ENCODE assay signal across 8 cellular contexts in the genomic region with DNA sequence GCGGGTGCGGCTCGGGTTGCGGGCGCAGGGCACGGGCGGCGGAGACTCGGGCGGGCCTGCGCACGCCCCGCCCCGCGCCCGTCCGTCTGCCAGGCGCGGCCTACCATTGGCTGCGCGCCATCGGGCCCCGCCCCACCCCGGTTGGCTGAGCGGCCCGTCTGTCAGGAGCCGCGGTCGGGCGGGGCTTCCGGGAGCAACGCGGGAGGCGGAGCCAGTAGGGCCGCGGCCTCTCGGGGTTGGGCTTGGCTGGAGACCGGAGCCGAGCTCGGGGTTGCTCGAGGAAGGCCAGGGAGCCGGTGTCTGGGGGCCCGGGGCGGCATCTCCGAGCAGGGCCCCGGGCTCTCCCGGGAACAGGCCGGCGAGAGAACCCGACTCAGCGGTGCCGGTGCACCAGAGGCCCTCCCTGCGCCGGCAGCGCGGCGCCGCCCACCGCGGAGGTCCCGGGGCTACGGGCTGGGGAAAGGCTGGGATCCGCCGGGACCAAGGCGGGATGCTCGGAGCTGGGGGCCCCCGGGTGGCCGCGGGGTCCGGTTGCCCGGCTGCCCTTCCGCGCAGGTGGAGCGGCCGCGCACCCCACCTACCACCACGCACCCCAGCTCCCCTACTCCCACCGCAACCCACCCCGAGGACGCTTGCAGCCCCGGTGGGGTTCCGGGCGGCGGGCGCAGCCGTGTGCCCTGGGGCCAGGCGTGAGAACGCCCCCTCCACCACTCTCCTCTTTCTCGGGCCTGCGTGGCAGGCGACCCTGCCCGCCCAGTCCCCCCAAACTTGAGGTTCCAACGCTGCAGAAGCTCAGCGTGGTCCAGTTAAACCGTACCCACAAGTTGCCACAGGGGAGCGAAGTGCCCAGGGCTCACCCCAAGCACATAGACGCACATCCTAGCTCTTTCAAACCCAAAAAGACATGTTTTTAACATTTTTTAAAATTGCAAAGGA. TPM values are rescaled to one million over a fixed set of nuclear protein-coding genes. Genes with fewer than 3 reads are reported as not detected.
DNase-seq lines count a peak whose midpoint lies in the region; ATAC-seq and TF ChIP-seq lines count a peak whose summit lies in the region.

A gene (minus strand): TSS at position 58 of the 936 bp plus-strand sequence.

- H3K4me1 Mint-ChIP-seq in activated B cell treated with CpG ODN at 0.5 μM for 24 hours: peaks cover 26% of the 10 kb centered on the region

- TF ChIP-seq CTCF in activated B cell treated with CpG ODN at 0.5 μM for 24 hours (IDR thresholded peaks at IDR 0.05) (no peak), cardiac fibroblast (IDR thresholded peaks at IDR 0.05; ENCODE audit: low read depth, low read length) (no peak)

- no peaks in the 10 kb centered on the region for H3K27me3 Mint-ChIP-seq in activated B cell treated with CpG ODN at 0.5 μM for 24 hours

- CTCF ChIA-PET in activated B cell treated with CpG ODN at 0.5 μM for 24 hours (lab: Charles Lee): interaction anchor here (1.6 kb wide), 1 partner anchor 17 kb away, joined by 7 read pairs; no protein-coding TSS in a partner anchor

- H3K4me3 ChIP-seq in cardiac fibroblast (replicated peaks in 1 of 2; ENCODE audit: low read depth in 2 of 2, low read length in 2 of 2): peak within 1 kb of the TSS; percentile 80

- intact Hi-C loops in activated B cell treated with CpG ODN at 0.5 μM for 24 hours (cut with micrococcal nuclease): loop anchor here (1.0 to 10.0 kb wide), 7 partner anchors 33 to 379 kb away; a partner anchor contains a TSS

- in situ Hi-C loops in ACHN (cut with HindIII; ENCODE audit: low pct_ligation_motif_present, low pct_unique_long_range_greater_than_20kb, low sequenced_read_pairs): no loop called here

- DNase-seq in ACHN: peak; percentile 91
- peak; percentile 94 for DNase-seq in NCI-H2227 treated with DMSO at 0.1 percent for 48 hours (lab: John Stamatoyannopoulos, UW)
- DNase-seq in activated B cell treated with CpG ODN at 0.5 μM for 24 hours: peak; percentile 98
- DNase-seq in cardiac fibroblast (ENCODE audit: low read depth in 2 of 2): peak; percentile 94 to 97
- DNase-seq in iris pigment epithelial cell (ENCODE audit: low read depth): peak; percentile 93
- DNase-seq in stimulated activated CD4-positive, alpha-beta T cell treated with anti-CD3 and anti-CD28 coated beads, Interleukin-12 subunit alpha, Interleukin-12 subunit beta, amount 100 ng/mL, for 24 hours (ENCODE audit: low read depth in 2 of 2): peak; percentile 90 to 93

- POLR2A ChIA-PET in activated B cell treated with CpG ODN at 0.5 μM for 24 hours (lab: Charles Lee): interaction anchor here (0.5 to 3.6 kb wide), 26 partner anchors 10 to 328 kb away, joined by 3 to 45 read pairs (median 6); a partner anchor contains a TSS

- peak; percentile 57 for ATAC-seq in GM18907 (IDR thresholded peaks at IDR 0.05; ENCODE audit: unreplicated experiment)
- peak; percentile 61 for ATAC-seq in HG03159 (IDR thresholded peaks at IDR 0.05; ENCODE audit: unreplicated experiment)
- peak; percentile 78 for ATAC-seq in activated B cell treated with CpG ODN at 0.5 μM for 24 hours (ENCODE audit: low read depth)

- H3K9me3 Mint-ChIP-seq in activated B cell treated with CpG ODN at 0.5 μM for 24 hours: no peaks in the 10 kb centered on the region

- H3K4me3 Mint-ChIP-seq in activated B cell treated with CpG ODN at 0.5 μM for 24 hours: peak within 1 kb of the TSS; percentile 90

- H3K36me3 Mint-ChIP-seq in activated B cell treated with CpG ODN at 0.5 μM for 24 hours (ENCODE audit: low read depth): peaks cover 21% of the 10 kb centered on the region

- H3K27ac Mint-ChIP-seq in activated B cell treated with CpG ODN at 0.5 μM for 24 hours: peak within 1 kb of the TSS; percentile 96

RNA-seq across cellular contexts. Expression of the gene that starts here (rescaled TPM):
- total RNA-seq in activated B cell treated with CpG ODN at 0.5 μM for 24 hours: 37.2 and 43.9 TPM in 2 replicates

Comparison
In these comparisons a context has a peak if more than half of its experiments do, and no peak if none do; other contexts are left out.
1. Peak in every context shown above with its lines: DNase-seq, ATAC-seq and H3K4me3 ChIP-seq.